Comparison of ENCODE assay signal across 14 cellular contexts in genomic region chr3:148178508-148178907, GRCh38.
DNase-seq lines count a peak whose midpoint lies in the region; ATAC-seq and TF ChIP-seq lines count a peak whose summit lies in the region.
"Had no signal": no experiment of that assay in that cellular context is flagged by ENCODE, and none has a peak within 500 bp of the region (broad histone marks: within the 10 kb centered on the region; RNA-seq: fewer than 3 reads in every experiment).

No MANE protein-coding gene starts in this region.

- no peak for TF ChIP-seq CTCF in WERI-Rb-1 (IDR thresholded peaks at IDR 0.05; ENCODE audit: low read depth, low read length)

- no peak overlapping the region for H3K4ac ChIP-seq in neuronal stem cell (ENCODE audit: low read length)

- peaks cover 0 to 2% of the 10 kb centered on the region in 2 donors for H3K9me3 ChIP-seq in neuronal stem cell (replicated peaks in 1 of 2; ENCODE audit: control insufficient read depth in 2 of 2, insufficient read depth in 1 of 2, low read depth in 1 of 2, low read length in 2 of 2)
- H3K9me3 ChIP-seq in WERI-Rb-1 (ENCODE audit: severe bottlenecking): no peaks in the 10 kb centered on the region
- H3K9me3 ChIP-seq: thoracic aorta had no signal

- H3K4me2 ChIP-seq in neuronal stem cell (ENCODE audit: insufficient read depth, low read length, poor library complexity, severe bottlenecking): no peak overlapping the region

- H3K36me3 ChIP-seq in neuronal stem cell (replicated peaks in 1 of 2; ENCODE audit: control insufficient read depth in 2 of 2, insufficient read depth in 2 of 2, low read length in 2 of 2): no peaks in the 10 kb centered on the region
- no peaks in the 10 kb centered on the region for H3K36me3 ChIP-seq in WERI-Rb-1
- H3K36me3 ChIP-seq: thoracic aorta had no signal

- no peak overlapping the region for H2AK5ac ChIP-seq in neuronal stem cell (ENCODE audit: low read depth, low read length)

- no peak overlapping the region for H3K4me3 ChIP-seq in neuronal stem cell (ENCODE audit: low read length in 2 of 2)
- no peak overlapping the region for H3K4me3 ChIP-seq in WERI-Rb-1 (ENCODE audit: low read depth, low read length)
- H3K4me3 ChIP-seq: thoracic aorta had no signal

- H3K9ac ChIP-seq in neuronal stem cell (ENCODE audit: low read depth, low read length, poor library complexity): no peak overlapping the region

- no peak overlapping the region for H2BK15ac ChIP-seq in neuronal stem cell (ENCODE audit: low read length)

- no peak overlapping the region for H2BK5ac ChIP-seq in neuronal stem cell (ENCODE audit: low read length)

- H3K23ac ChIP-seq in neuronal stem cell (ENCODE audit: low read depth, low read length, poor library complexity): no peak overlapping the region

- ATAC-seq in GM21526 (IDR thresholded peaks at IDR 0.05; ENCODE audit: low FRiP score, unreplicated experiment): no peak
- ATAC-seq: activated CD4-positive, CD25-positive, alpha-beta regulatory T cell treated with anti-CD3 and anti-CD28 coated beads, Interleukin-2, amount 50 U/mL, for 24 hours had no signal

- no peaks in the 10 kb centered on the region for H3K79me1 ChIP-seq in neuronal stem cell (ENCODE audit: low read depth, low read length)

- no peak overlapping the region for H4K8ac ChIP-seq in neuronal stem cell (ENCODE audit: low read depth, low read length)

- H3K4me1 ChIP-seq in neuronal stem cell (ENCODE audit: control insufficient read depth in 2 of 2, insufficient read depth in 1 of 2, low read depth in 1 of 2, low read length in 2 of 2): peaks cover 0 to 7% of the 10 kb centered on the region in 2 donors

- H3K27me3 ChIP-seq in neuronal stem cell (ENCODE audit: control insufficient read depth in 3 of 3, insufficient read depth in 3 of 3, low read depth in 1 of 3, low read length in 3 of 3): no peaks in the 10 kb centered on the region
- H3K27me3 ChIP-seq in WERI-Rb-1 (ENCODE audit: insufficient read depth, low read depth, severe bottlenecking): no peaks in the 10 kb centered on the region

- H3K18ac ChIP-seq in neuronal stem cell (ENCODE audit: low read length): no peak overlapping the region

- H3K27ac ChIP-seq in neuronal stem cell (replicated peaks; ENCODE audit: low read length) (no peak overlapping the region), WERI-Rb-1 (no peak overlapping the region)
- H3K27ac ChIP-seq: thoracic aorta had no signal

- peak; percentile 5 for DNase-seq in LoVo (ENCODE audit: low spot score)
- DNase-seq in NCI-H69 (lab: John Stamatoyannopoulos, UW): peak; percentile 34
- peak; percentile 1 for DNase-seq in dermis blood vessel endothelial cell
- DNase-seq in neuronal stem cell (ENCODE audit: low spot score): no peak
- DNase-seq in activated CD4-positive, alpha-beta T cell treated with anti-CD3 and anti-CD28 coated beads, Interleukin-2, amount 50 U/mL, for 4 hours: no peak
- no peak for DNase-seq in activated CD4-positive, alpha-beta T cell treated with anti-CD3 and anti-CD28 coated beads, Interleukin-2, amount 50 U/mL, for 1 hour
- DNase-seq in WERI-Rb-1: no peak
- DNase-seq: activated T-cell treated with anti-CD3 and anti-CD28 coated beads, Interleukin-2, amount 50 U/mL, for 24 hours; endodermal cell; KG1; occipital lobe had no signal

- peak overlapping the region; percentile 56 for H2AFZ ChIP-seq in neuronal stem cell (ENCODE audit: low read length)

- no peak overlapping the region for H4K91ac ChIP-seq in neuronal stem cell (ENCODE audit: low read depth, low read length, poor library complexity)

- no peak overlapping the region for H2BK12ac ChIP-seq in neuronal stem cell (ENCODE audit: low read length)

- no peak overlapping the region for H3K14ac ChIP-seq in neuronal stem cell (ENCODE audit: low read length)

- whole genome bisulfite sequencing in neuronal stem cell (ENCODE audit: extremely low coverage in 2 of 2, insufficient read length in 2 of 2, insufficient replicate concordance in 1 of 2), 2 donors: no CpG with 5 or more reads among the region's 3 CpGs

- H2BK120ac ChIP-seq in neuronal stem cell (ENCODE audit: low read depth, low read length): no peak overlapping the region

Comparison
In these comparisons a context has a peak if more than half of its experiments do, and no peak if none do; other contexts are left out.
1. DNase-seq: peak in LoVo (single experiment), NCI-H69 (single experiment) and dermis blood vessel endothelial cell (single experiment); none in neuronal stem cell (single experiment), activated CD4-positive, alpha-beta T cell treated with anti-CD3 and anti-CD28 coated beads, Interleukin-2, amount 50 U/mL, for 4 hours (0 of 2), activated CD4-positive, alpha-beta T cell treated with anti-CD3 and anti-CD28 coated beads, Interleukin-2, amount 50 U/mL, for 1 hour (single experiment) and WERI-Rb-1 (single experiment).